Comparison of ENCODE assay signal across 8 cellular contexts in genomic region chr10:13788701-13789447, GRCh38.
DNase-seq lines count a peak whose midpoint lies in the region; ATAC-seq, FAIRE-seq and TF ChIP-seq lines count a peak whose summit lies in the region.

No MANE protein-coding gene starts in this region.

- no peak overlapping the region for H2AFZ ChIP-seq in keratinocyte (ENCODE audit: control insufficient read depth, low read length)

- peaks cover 22% of the 10 kb centered on the region for H3K4me1 ChIP-seq in adipocyte (ENCODE audit: control insufficient read depth, insufficient read depth, low read length)
- H3K4me1 ChIP-seq in keratinocyte (ENCODE audit: control insufficient read depth, extremely low read depth, insufficient read depth, low read length): peaks cover 22% of the 10 kb centered on the region
- peaks cover 7 to 30% (median 18%) of the 10 kb centered on the region in 4 donors for H3K4me1 ChIP-seq in stomach

- H3K27ac ChIP-seq in keratinocyte (ENCODE audit: control insufficient read depth, insufficient read depth, low read length): no peak overlapping the region
- H3K27ac ChIP-seq in stomach: peak overlapping the region in 4 of 5 donors; percentile 36 to 76 (median 56)

- H3K9me1 ChIP-seq in keratinocyte (ENCODE audit: control insufficient read depth, extremely low read depth, insufficient read depth, low read length): no peaks in the 10 kb centered on the region

- dilution Hi-C loops in keratinocyte (cut with MboI; ENCODE audit: extremely low pct_ligation_motif_present, low sequenced_read_pairs): no loop called here

- H3K4me3 Mint-ChIP-seq in HFFc6: peak overlapping the region; percentile 3; the same call in 1 of the 2 replicates

- peak overlapping the region; percentile 63 for H3K9ac ChIP-seq in adipocyte (ENCODE audit: low read length)
- H3K9ac ChIP-seq in keratinocyte (ENCODE audit: control insufficient read depth, extremely low read depth, insufficient read depth, low read length): no peak overlapping the region

- no peaks in the 10 kb centered on the region for H3K79me2 ChIP-seq in keratinocyte (ENCODE audit: control insufficient read depth, insufficient read depth, low read length)

- FAIRE-seq in keratinocyte (lab: Jason Lieb, UNC): peak; percentile 9

- H3K27me3 Mint-ChIP-seq in HFFc6 (ENCODE audit: insufficient read depth): no peaks in the 10 kb centered on the region; the same call in 1 of the 2 replicates

- H3K9me3 Mint-ChIP-seq in HFFc6: no peaks in the 10 kb centered on the region

- H3K36me3 Mint-ChIP-seq in HFFc6 (ENCODE audit: low read depth): peaks cover 10% of the 10 kb centered on the region; the same call in 1 of the 2 replicates

- 62 to 70% (median 65%) methylated on average over 9 of the region's 9 CpGs for WGBS in stomach, 5 donors

- peaks cover 8% of the 10 kb centered on the region for H3K4me1 Mint-ChIP-seq in HFFc6 (ENCODE audit: low read depth)

- DNase-seq in HFFc6 (peak; percentile 25), adipocyte (ENCODE audit: low read depth) (peak; percentile 41), keratinocyte (ENCODE audit: low read depth, low spot score) (no peak), stomach (peak; percentile 29), CD1c-positive myeloid dendritic cell (ENCODE audit: extremely low spot score) (no peak)

- no peak for TF ChIP-seq EP300 in stomach (IDR thresholded peaks at IDR 0.05)

- TF ChIP-seq CTCF in HFFc6 (IDR thresholded peaks at IDR 0.05): no peak
- TF ChIP-seq CTCF in keratinocyte (optimal IDR thresholded peaks at IDR 0.05 in 1 of 3, IDR thresholded peaks at IDR 0.05 in 1 of 3, conservative IDR thresholded peaks at IDR 0.05 in 1 of 3; ENCODE audit: extremely low read depth in 1 of 3, insufficient read depth in 2 of 3, low read length in 3 of 3): no peak
- no peak for TF ChIP-seq CTCF in stomach (IDR thresholded peaks at IDR 0.05)

- no peaks in the 10 kb centered on the region for H4K20me1 ChIP-seq in keratinocyte (ENCODE audit: control insufficient read depth, extremely low read depth, insufficient read depth, low read length)

- ATAC-seq in GM18909 (IDR thresholded peaks at IDR 0.05; ENCODE audit: poor library complexity, unreplicated experiment) (no peak), HG03571 (IDR thresholded peaks at IDR 0.05; ENCODE audit: unreplicated experiment) (no peak), GM21576 (IDR thresholded peaks at IDR 0.05; ENCODE audit: unreplicated experiment) (no peak)

- no peak overlapping the region for H3K27ac Mint-ChIP-seq in HFFc6

- peaks cover 44% of the 10 kb centered on the region for H3K36me3 ChIP-seq in adipocyte (ENCODE audit: control insufficient read depth, insufficient read depth, low read length, severe bottlenecking)
- H3K36me3 ChIP-seq in keratinocyte (ENCODE audit: control insufficient read depth in 2 of 2, extremely low read depth in 1 of 2, insufficient read depth in 2 of 2, low read length in 2 of 2): no peaks in the 10 kb centered on the region
- H3K36me3 ChIP-seq in stomach: peaks cover 0 to 10% (median 3%) of the 10 kb centered on the region in 4 donors

- H3K27me3 ChIP-seq in adipocyte (replicated peaks; ENCODE audit: control insufficient read depth, insufficient read depth, low read length) (no peaks in the 10 kb centered on the region), keratinocyte (ENCODE audit: control insufficient read depth, extremely low read depth, insufficient read depth, low read length) (no peaks in the 10 kb centered on the region), stomach (no peaks in the 10 kb centered on the region)

- H3K9me3 ChIP-seq in adipocyte (ENCODE audit: control insufficient read depth, low read length) (no peaks in the 10 kb centered on the region), keratinocyte (ENCODE audit: control insufficient read depth, low read depth, low read length) (no peaks in the 10 kb centered on the region), stomach (no peaks in the 10 kb centered on the region)

- no peak for TF ChIP-seq POLR2A in stomach (IDR thresholded peaks at IDR 0.05)

- H3K4me3 ChIP-seq in adipocyte (ENCODE audit: low read length): no peak overlapping the region
- H3K4me3 ChIP-seq in keratinocyte (ENCODE audit: control insufficient read depth in 2 of 3, extremely low read depth in 1 of 3, insufficient read depth in 2 of 3, low read depth in 1 of 3, low read length in 3 of 3): no peak overlapping the region
- H3K4me3 ChIP-seq in stomach: no peak overlapping the region

- intact Hi-C loops in stomach (cut with DNase I; ENCODE audit: low total_unique reads): loop anchor here (5.0 kb wide), 2 partner anchors 303 to 688 kb away; no protein-coding TSS in a partner anchor

- no peak overlapping the region for H3K4me2 ChIP-seq in keratinocyte (ENCODE audit: control insufficient read depth, extremely low read depth, insufficient read depth, low read depth, low read length)

Comparison
In these comparisons a context has a peak if more than half of its experiments do, and no peak if none do; other contexts are left out.
1. DNase-seq: peak in HFFc6 (single experiment), adipocyte (single experiment) and stomach (single experiment); none in keratinocyte (single experiment) and CD1c-positive myeloid dendritic cell (single experiment).